In genomic region chr19:13215572-13216380, GRCh38 we compare ENCODE assay signal across 9 cellular contexts.
A peak's percentile ranks its signal among the peaks of the same experiment; 100 is the strongest.
DNase-seq lines count a peak whose midpoint lies in the region; ATAC-seq and TF ChIP-seq lines count a peak whose summit lies in the region.
"Had no signal": no experiment of that assay in that cellular context is flagged by ENCODE, and none has a peak within 500 bp of the region (broad histone marks: within the 10 kb centered on the region; RNA-seq: fewer than 3 reads in every experiment).

No MANE protein-coding gene starts in this region.

- peak overlapping the region; percentile 75 for H3K27ac Mint-ChIP-seq in activated naive CD8-positive, alpha-beta T cell treated with anti-CD3 and anti-CD28 coated beads, Interleukin-2, amount 50 U/mL, for 24 hours
- H3K27ac Mint-ChIP-seq in stimulated activated effector memory CD8-positive, alpha-beta T cell treated with anti-CD3 and anti-CD28 coated beads, Interleukin-12 subunit alpha, Interleukin-12 subunit beta, amount 100 ng/mL, for 72 hours: peak overlapping the region; percentile 63
- no peak overlapping the region for H3K27ac Mint-ChIP-seq in neural progenitor cell

- H3K36me3 Mint-ChIP-seq in activated naive CD8-positive, alpha-beta T cell treated with anti-CD3 and anti-CD28 coated beads, Interleukin-2, amount 50 U/mL, for 24 hours (ENCODE audit: low read depth): no peaks in the 10 kb centered on the region
- no peaks in the 10 kb centered on the region for H3K36me3 Mint-ChIP-seq in stimulated activated effector memory CD8-positive, alpha-beta T cell treated with anti-CD3 and anti-CD28 coated beads, Interleukin-12 subunit alpha, Interleukin-12 subunit beta, amount 100 ng/mL, for 72 hours
- H3K36me3 Mint-ChIP-seq in neural progenitor cell: no peaks in the 10 kb centered on the region

- H3K27ac ChIP-seq in neural progenitor cell: no peak overlapping the region
- H3K27ac ChIP-seq in caudate nucleus (ENCODE audit: low read depth, low read length): no peak overlapping the region

- H3K27me3 Mint-ChIP-seq in activated naive CD8-positive, alpha-beta T cell treated with anti-CD3 and anti-CD28 coated beads, Interleukin-2, amount 50 U/mL, for 24 hours: no peaks in the 10 kb centered on the region
- peaks cover 8% of the 10 kb centered on the region for H3K27me3 Mint-ChIP-seq in neural progenitor cell (ENCODE audit: insufficient read depth, low read depth)

- peak; percentile 33 for ATAC-seq in SK-N-SH treated with all-trans-retinoic acid at 6 μM for 48 hours
- peak; percentile 65 for ATAC-seq in activated naive CD8-positive, alpha-beta T cell treated with anti-CD3 and anti-CD28 coated beads, Interleukin-2, amount 50 U/mL, for 24 hours
- peak; percentile 75 for ATAC-seq in stimulated activated effector memory CD8-positive, alpha-beta T cell treated with anti-CD3 and anti-CD28 coated beads, Interleukin-12 subunit alpha, Interleukin-12 subunit beta, amount 100 ng/mL, for 72 hours

- H3K4me3 ChIP-seq in neural progenitor cell: no peak overlapping the region

- peak; percentile 37 for DNase-seq in activated naive CD4-positive, alpha-beta T cell treated with Interleukin-2 at 50 U/mL for 16 hours
- no peak for DNase-seq in activated naive CD4-positive, alpha-beta T cell treated with anti-CD3 and anti-CD28 coated beads, Interleukin-2, amount 50 U/mL, for 16 hours
- DNase-seq in activated naive CD8-positive, alpha-beta T cell treated with anti-CD3 and anti-CD28 coated beads, Interleukin-2, amount 50 U/mL, for 24 hours: no peak
- peak in 1 of 2 donors; percentile 58 for DNase-seq in stimulated activated effector memory CD8-positive, alpha-beta T cell treated with anti-CD3 and anti-CD28 coated beads, Interleukin-12 subunit alpha, Interleukin-12 subunit beta, amount 100 ng/mL, for 72 hours (ENCODE audit: low spot score in 2 of 2)
- DNase-seq in OCI-M1 (lab: John Stamatoyannopoulos, UW): no peak
- DNase-seq in neural progenitor cell (ENCODE audit: low spot score): no peak
- DNase-seq in caudate nucleus (lab: John Stamatoyannopoulos, UW): no peak
- DNase-seq: NCI-H524 had no signal

- peak overlapping the region; percentile 62 for H3K4me3 Mint-ChIP-seq in activated naive CD8-positive, alpha-beta T cell treated with anti-CD3 and anti-CD28 coated beads, Interleukin-2, amount 50 U/mL, for 24 hours
- peak overlapping the region; percentile 73 for H3K4me3 Mint-ChIP-seq in stimulated activated effector memory CD8-positive, alpha-beta T cell treated with anti-CD3 and anti-CD28 coated beads, Interleukin-12 subunit alpha, Interleukin-12 subunit beta, amount 100 ng/mL, for 72 hours
- no peak overlapping the region for H3K4me3 Mint-ChIP-seq in neural progenitor cell

- no peaks in the 10 kb centered on the region for H3K79me2 ChIP-seq in neural progenitor cell (ENCODE audit: low read depth)

- H3K4me2 ChIP-seq in neural progenitor cell: no peak overlapping the region

- H2AFZ ChIP-seq in neural progenitor cell (replicated peaks): no peak overlapping the region

- H3K9ac ChIP-seq in neural progenitor cell: no peak overlapping the region

- peaks cover 23% of the 10 kb centered on the region for H3K4me1 Mint-ChIP-seq in activated naive CD8-positive, alpha-beta T cell treated with anti-CD3 and anti-CD28 coated beads, Interleukin-2, amount 50 U/mL, for 24 hours
- peaks cover 26% of the 10 kb centered on the region for H3K4me1 Mint-ChIP-seq in stimulated activated effector memory CD8-positive, alpha-beta T cell treated with anti-CD3 and anti-CD28 coated beads, Interleukin-12 subunit alpha, Interleukin-12 subunit beta, amount 100 ng/mL, for 72 hours
- H3K4me1 Mint-ChIP-seq in neural progenitor cell: peaks cover 15% of the 10 kb centered on the region

- no peaks in the 10 kb centered on the region for H4K20me1 ChIP-seq in neural progenitor cell (ENCODE audit: low read depth)

- no peaks in the 10 kb centered on the region for H3K27me3 ChIP-seq in neural progenitor cell

- H3K36me3 ChIP-seq in neural progenitor cell: no peaks in the 10 kb centered on the region

- H3K9me3 Mint-ChIP-seq in activated naive CD8-positive, alpha-beta T cell treated with anti-CD3 and anti-CD28 coated beads, Interleukin-2, amount 50 U/mL, for 24 hours: no peaks in the 10 kb centered on the region
- no peaks in the 10 kb centered on the region for H3K9me3 Mint-ChIP-seq in stimulated activated effector memory CD8-positive, alpha-beta T cell treated with anti-CD3 and anti-CD28 coated beads, Interleukin-12 subunit alpha, Interleukin-12 subunit beta, amount 100 ng/mL, for 72 hours
- H3K9me3 Mint-ChIP-seq in neural progenitor cell: no peaks in the 10 kb centered on the region

- H3K9me3 ChIP-seq in neural progenitor cell (ENCODE audit: low read depth): no peaks in the 10 kb centered on the region

- no peak for TF ChIP-seq CTCF in neural progenitor cell (IDR thresholded peaks at IDR 0.05)

- H3K4me1 ChIP-seq in neural progenitor cell: peaks cover 10% of the 10 kb centered on the region

- H3F3A ChIP-seq in neural progenitor cell (ENCODE audit: low read depth): peaks cover 10% of the 10 kb centered on the region

TF ChIP-seq in SK-N-SH treated with all-trans-retinoic acid at 6 μM for 48 hours, 23 proteins besides CTCF, POLR2A, EP300 and RAD21:
- TF ChIP-seq TOX (CRISPR knock-in tag; IDR thresholded peaks at IDR 0.05; ENCODE audit: borderline replicate concordance) (no peak), ZNF8 (CRISPR knock-in tag; IDR thresholded peaks at IDR 0.05) (no peak), ESRRG (CRISPR knock-in tag; IDR thresholded peaks at IDR 0.05) (no peak), RARB (CRISPR knock-in tag; IDR thresholded peaks at IDR 0.05) (no peak), ZFP3 (CRISPR knock-in tag; IDR thresholded peaks at IDR 0.05) (no peak)
- TF ChIP-seq, protein P1, sequence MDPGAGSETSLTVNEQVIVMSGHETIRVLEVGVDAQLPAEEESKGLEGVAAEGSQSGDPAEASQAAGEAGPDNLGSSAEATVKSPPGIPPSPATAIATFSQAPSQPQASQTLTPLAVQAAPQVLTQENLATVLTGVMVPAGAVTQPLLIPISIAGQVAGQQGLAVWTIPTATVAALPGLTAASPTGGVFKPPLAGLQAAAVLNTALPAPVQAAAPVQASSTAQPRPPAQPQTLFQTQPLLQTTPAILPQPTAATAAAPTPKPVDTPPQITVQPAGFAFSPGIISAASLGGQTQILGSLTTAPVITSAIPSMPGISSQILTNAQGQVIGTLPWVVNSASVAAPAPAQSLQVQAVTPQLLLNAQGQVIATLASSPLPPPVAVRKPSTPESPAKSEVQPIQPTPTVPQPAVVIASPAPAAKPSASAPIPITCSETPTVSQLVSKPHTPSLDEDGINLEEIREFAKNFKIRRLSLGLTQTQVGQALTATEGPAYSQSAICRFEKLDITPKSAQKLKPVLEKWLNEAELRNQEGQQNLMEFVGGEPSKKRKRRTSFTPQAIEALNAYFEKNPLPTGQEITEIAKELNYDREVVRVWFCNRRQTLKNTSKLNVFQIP (CRISPR knock-in tag; IDR thresholded peaks at IDR 0.05; ENCODE audit: borderline replicate concordance, low read depth): no peak
